Comparison of ENCODE assay signal across 11 cellular contexts in genomic region chr4:139814285-139815015, GRCh38.
DNase-seq lines count a peak whose midpoint lies in the region; ATAC-seq and TF ChIP-seq lines count a peak whose summit lies in the region.
"Had no signal": no experiment of that assay in that cellular context is flagged by ENCODE, and none has a peak within 500 bp of the region (broad histone marks: within the 10 kb centered on the region; RNA-seq: fewer than 3 reads in every experiment).

No MANE protein-coding gene starts in this region.

- POLR2A ChIA-PET in naive thymus-derived CD8-positive, alpha-beta T cell (lab: Charles Lee) = interaction anchor here (0.6 kb wide), 1 partner anchor 810 kb away, joined by 3 read pairs; no protein-coding TSS in a partner anchor

- H3K9me3 Mint-ChIP-seq in neural crest cell = peaks cover 8% of the 10 kb centered on the region
- H3K9me3 Mint-ChIP-seq in naive thymus-derived CD8-positive, alpha-beta T cell = peaks cover 0 to 14% (median 0%) of the 10 kb centered on the region in 9 donors
- peaks cover 0 to 1% of the 10 kb centered on the region in 2 donors for H3K9me3 Mint-ChIP-seq in effector memory CD8-positive, alpha-beta T cell

- H3K27me3 ChIP-seq in esophagus squamous epithelium = no peaks in the 10 kb centered on the region
- H3K27me3 ChIP-seq: Peyer's patch had no signal

- H3K9me3 ChIP-seq in esophagus squamous epithelium = peaks cover 0 to 8% (median 0%) of the 10 kb centered on the region in 3 donors

- peak overlapping the region; percentile 98 for H3K27ac Mint-ChIP-seq in neural crest cell (ENCODE audit: unreplicated experiment)
- no peak overlapping the region for H3K27ac Mint-ChIP-seq in naive thymus-derived CD8-positive, alpha-beta T cell
- H3K27ac Mint-ChIP-seq in effector memory CD8-positive, alpha-beta T cell = no peak overlapping the region

- H3K4me1 ChIP-seq in esophagus squamous epithelium = peaks cover 0 to 42% (median 14%) of the 10 kb centered on the region in 3 donors

- H3K36me3 ChIP-seq in esophagus squamous epithelium = peaks cover 0 to 6% (median 0%) of the 10 kb centered on the region in 3 donors
- H3K36me3 ChIP-seq: Peyer's patch had no signal

- intact Hi-C loops in esophagus squamous epithelium (cut with DNase I) = no loop called here

- no peak for TF ChIP-seq POLR2A in esophagus squamous epithelium (IDR thresholded peaks at IDR 0.05)

- H3K27me3 Mint-ChIP-seq in neural crest cell (ENCODE audit: low read depth) = no peaks in the 10 kb centered on the region
- peaks cover 0 to 5% (median 1%) of the 10 kb centered on the region in 5 donors for H3K27me3 Mint-ChIP-seq in naive thymus-derived CD8-positive, alpha-beta T cell
- peaks cover 18 to 23% of the 10 kb centered on the region in 2 donors for H3K27me3 Mint-ChIP-seq in effector memory CD8-positive, alpha-beta T cell

- DNase-seq in COR-L47 (lab: John Stamatoyannopoulos, UW) = peak; percentile 77
- DNase-seq in NCI-H345 (lab: John Stamatoyannopoulos, UW) = peak; percentile 80
- DNase-seq in esophagus squamous epithelium (lab: John Stamatoyannopoulos, UW) = no peak
- DNase-seq in neural crest cell (ENCODE audit: low read depth, low spot score) = no peak
- no peak for DNase-seq in naive thymus-derived CD8-positive, alpha-beta T cell
- no peak for DNase-seq in GDM1 (lab: John Stamatoyannopoulos, UW)
- DNase-seq in effector memory CD8-positive, alpha-beta T cell = no peak
- DNase-seq: DND-41; Peyer's patch; stimulated activated naive CD8-positive, alpha-beta T cell treated with anti-CD3 and anti-CD28 coated beads, Interleukin-15, Interleukin-2, amounts not matched to agents 100 U/mL and 50 U/mL, for 24 hours had no signal

- 30 to 38% methylated on average over 7 to 9 of the region's 9 CpGs for WGBS in esophagus squamous epithelium, 2 donors

- peaks cover 80% of the 10 kb centered on the region for H3K4me1 Mint-ChIP-seq in neural crest cell
- H3K4me1 Mint-ChIP-seq in naive thymus-derived CD8-positive, alpha-beta T cell = peaks cover 0 to 20% (median 7%) of the 10 kb centered on the region in 4 donors
- H3K4me1 Mint-ChIP-seq in effector memory CD8-positive, alpha-beta T cell (ENCODE audit: low read depth in 2 of 2) = no peaks in the 10 kb centered on the region

- no peak for TF ChIP-seq CTCF in esophagus squamous epithelium (IDR thresholded peaks at IDR 0.05)
- TF ChIP-seq CTCF in neural crest cell (conservative IDR thresholded peaks at IDR 0.05) = no peak

- H3K4me3 ChIP-seq in esophagus squamous epithelium = peak overlapping the region in 1 of 4 donors; percentile 15

- peaks cover 15% of the 10 kb centered on the region for H3K36me3 Mint-ChIP-seq in neural crest cell (ENCODE audit: low read depth)
- peaks cover 0 to 9% (median 6%) of the 10 kb centered on the region in 3 donors for H3K36me3 Mint-ChIP-seq in naive thymus-derived CD8-positive, alpha-beta T cell
- peaks cover 6% of the 10 kb centered on the region for H3K36me3 Mint-ChIP-seq in effector memory CD8-positive, alpha-beta T cell (ENCODE audit: insufficient read depth)

- no peak for ATAC-seq in naive thymus-derived CD8-positive, alpha-beta T cell
- ATAC-seq in effector memory CD8-positive, alpha-beta T cell (replicated peaks) = no peak
- no peak for ATAC-seq in HG03196 (IDR thresholded peaks at IDR 0.05; ENCODE audit: unreplicated experiment)
- ATAC-seq: stimulated activated naive CD8-positive, alpha-beta T cell treated with anti-CD3 and anti-CD28 coated beads, Interleukin-15, Interleukin-2, amounts not matched to agents 100 U/mL and 50 U/mL, for 24 hours had no signal

- H3K27ac ChIP-seq in esophagus squamous epithelium = peak overlapping the region; percentile 31 to 76 (median 46)

- H3K4me3 Mint-ChIP-seq in neural crest cell = peak overlapping the region; percentile 51
- H3K4me3 Mint-ChIP-seq in naive thymus-derived CD8-positive, alpha-beta T cell = no peak overlapping the region
- no peak overlapping the region for H3K4me3 Mint-ChIP-seq in effector memory CD8-positive, alpha-beta T cell

Comparison
In these comparisons a context has a peak if more than half of its experiments do, and no peak if none do; other contexts are left out.
1. DNase-seq: peak in COR-L47 (single experiment) and NCI-H345 (single experiment); none in esophagus squamous epithelium (single experiment), neural crest cell (single experiment), naive thymus-derived CD8-positive, alpha-beta T cell (0 of 10), GDM1 (single experiment) and effector memory CD8-positive, alpha-beta T cell (0 of 3).